24 cellular contexts compared by ENCODE assay signal in genomic region chr3:165070682-165071081, GRCh38. TPM values are rescaled to one million over a fixed set of nuclear protein-coding genes. Genes with fewer than 3 reads are reported as not detected.
"Had no signal": no experiment of that assay in that cellular context is flagged by ENCODE, and none has a peak within 500 bp of the region (broad histone marks: within the 10 kb centered on the region; RNA-seq: fewer than 3 reads in every experiment).

No MANE protein-coding gene starts in this region.

- H3K4me1 ChIP-seq: body of pancreas, suprapubic skin, transverse colon, uterus had no signal

- H3K9me3 ChIP-seq: body of pancreas, suprapubic skin, transverse colon, uterus had no signal

- H3K27me3 Mint-ChIP-seq: activated CD4-positive, alpha-beta T cell treated with anti-CD3 and anti-CD28 coated beads, Interleukin-2, amount 10 ng/mL, durations not matched to agents 7 days and 5 days; effector memory CD8-positive, alpha-beta T cell; progenitor cell of endocrine pancreas; stimulated activated naive CD8-positive, alpha-beta T cell treated with anti-CD3 and anti-CD28 coated beads, Interleukin-15, amount 100 ng/mL, for 72 hours had no signal

- H3K36me3 ChIP-seq: suprapubic skin, transverse colon, uterus had no signal

- DNase-seq: activated CD4-positive, alpha-beta T cell treated with anti-CD3 and anti-CD28 coated beads, Interleukin-2, amount 10 ng/mL, durations not matched to agents 7 days and 5 days; activated CD8-positive, alpha-beta memory T cell treated with anti-CD3 and anti-CD28 coated beads, Interleukin-2, amount 50 U/mL, for 4 hours; activated naive CD4-positive, alpha-beta T cell treated with anti-CD3 and anti-CD28 coated beads for 36 hours; activated T-cell treated with anti-CD3 and anti-CD28 coated beads, Interleukin-2, amount 50 U/mL, for 4 hours; body of pancreas; effector memory CD8-positive, alpha-beta T cell; foreskin fibroblast; hypothalamus; stimulated activated CD4-positive, alpha-beta T cell treated with anti-CD3 and anti-CD28 coated beads, Interleukin-2, amount 100 ng/mL, for 48 hours; stimulated activated naive CD8-positive, alpha-beta T cell treated with anti-CD3 and anti-CD28 coated beads, Interleukin-15, amount 100 ng/mL, for 72 hours; T1000; transverse colon; uterus had no signal

- H3K4me3 ChIP-seq: body of pancreas, suprapubic skin, transverse colon, uterus had no signal

- H3K27ac Mint-ChIP-seq: activated CD4-positive, alpha-beta T cell treated with anti-CD3 and anti-CD28 coated beads, Interleukin-2, amount 10 ng/mL, durations not matched to agents 7 days and 5 days; activated naive CD4-positive, alpha-beta T cell treated with anti-CD3 and anti-CD28 coated beads for 36 hours; effector memory CD8-positive, alpha-beta T cell; progenitor cell of endocrine pancreas; stimulated activated naive CD8-positive, alpha-beta T cell treated with anti-CD3 and anti-CD28 coated beads, Interleukin-15, amount 100 ng/mL, for 72 hours had no signal

- H3K4me1 Mint-ChIP-seq: activated CD4-positive, alpha-beta T cell treated with anti-CD3 and anti-CD28 coated beads, Interleukin-2, amount 10 ng/mL, durations not matched to agents 7 days and 5 days; stimulated activated naive CD8-positive, alpha-beta T cell treated with anti-CD3 and anti-CD28 coated beads, Interleukin-15, amount 100 ng/mL, for 72 hours had no signal

- ATAC-seq: activated CD4-positive, CD25-positive, alpha-beta regulatory T cell treated with anti-CD3 and anti-CD28 coated beads, Interleukin-2, amount 50 U/mL, for 24 hours; activated T-cell treated with anti-CD3 and anti-CD28 coated beads, Interleukin-2, amount 50 U/mL, for 4 hours; body of pancreas; effector memory CD8-positive, alpha-beta T cell; left lobe of liver; stimulated activated naive CD8-positive, alpha-beta T cell treated with anti-CD3 and anti-CD28 coated beads, Interleukin-15, amount 100 ng/mL, for 72 hours had no signal

- H3K9me3 Mint-ChIP-seq: activated CD4-positive, alpha-beta T cell treated with anti-CD3 and anti-CD28 coated beads, Interleukin-2, amount 10 ng/mL, durations not matched to agents 7 days and 5 days had no signal

- H3K27ac ChIP-seq: body of pancreas, epithelial cell of prostate, suprapubic skin, transverse colon, uterus had no signal

- H3K27me3 ChIP-seq: body of pancreas, suprapubic skin, transverse colon, uterus had no signal

- H3K4me3 Mint-ChIP-seq: activated CD4-positive, alpha-beta T cell treated with anti-CD3 and anti-CD28 coated beads, Interleukin-2, amount 10 ng/mL, durations not matched to agents 7 days and 5 days; activated naive CD4-positive, alpha-beta T cell treated with anti-CD3 and anti-CD28 coated beads for 36 hours; activated T-cell treated with anti-CD3 and anti-CD28 coated beads, Interleukin-2, amount 50 U/mL, for 4 hours; effector memory CD8-positive, alpha-beta T cell; stimulated activated naive CD8-positive, alpha-beta T cell treated with anti-CD3 and anti-CD28 coated beads, Interleukin-15, amount 100 ng/mL, for 72 hours had no signal

RNA-seq across cellular contexts. Expression of gene SI, which starts 7.6 kb away (rescaled TPM):
- total RNA-seq: activated CD4-positive, alpha-beta T cell treated with anti-CD3 and anti-CD28 coated beads, Interleukin-2, amount 10 ng/mL, durations not matched to agents 7 days and 5 days; activated naive CD4-positive, alpha-beta T cell treated with anti-CD3 and anti-CD28 coated beads for 36 hours; activated T-cell treated with anti-CD3 and anti-CD28 coated beads, Interleukin-2, amount 50 U/mL, for 4 hours; body of pancreas; cardiac septum; dermis microvascular lymphatic vessel endothelial cell; glomerular endothelial cell; left lobe of liver; lung microvascular endothelial cell; osteoblast; skeletal muscle tissue; uterus had no signal
